22 cellular contexts compared by ENCODE assay signal in genomic region chr11:32137869-32138268, GRCh38. TPM values are rescaled to one million over a fixed set of nuclear protein-coding genes. Genes with fewer than 3 reads are reported as not detected.
A peak's percentile ranks its signal among the peaks of the same experiment; 100 is the strongest.
DNase-seq lines count a peak whose midpoint lies in the region; ATAC-seq and TF ChIP-seq lines count a peak whose summit lies in the region.
"Had no signal": no experiment of that assay in that cellular context is flagged by ENCODE, and none has a peak within 500 bp of the region (broad histone marks: within the 10 kb centered on the region; RNA-seq: fewer than 3 reads in every experiment).

No MANE protein-coding gene starts in this region.

- TF ChIP-seq RAD21 in IMR-90 (IDR thresholded peaks at IDR 0.05; ENCODE audit: low read length) = no peak

- peak overlapping the region; percentile 45 for H3K56ac ChIP-seq in IMR-90 (ENCODE audit: extremely low read depth, insufficient read depth, low read length)

- H3K4me3 Mint-ChIP-seq in MCF 10A (ENCODE audit: unreplicated experiment) = no peak overlapping the region
- H3K4me3 Mint-ChIP-seq in activated CD8-positive, alpha-beta T cell treated with anti-CD3 and anti-CD28 coated beads, Interleukin-2, amount 10 ng/mL, durations not matched to agents 7 days and 5 days = no peak overlapping the region
- H3K4me3 Mint-ChIP-seq: activated naive CD8-positive, alpha-beta T cell treated with anti-CD3 and anti-CD28 coated beads, Interleukin-2, amount 10 ng/mL, durations not matched to agents 7 days and 5 days; T-cell had no signal

- H3K4ac ChIP-seq in IMR-90 (ENCODE audit: low read depth, low read length) = peak overlapping the region; percentile 85

- H4K8ac ChIP-seq in IMR-90 (ENCODE audit: low read depth in 2 of 2, low read length in 2 of 2) = peak overlapping the region; percentile 77 to 79

- H2BK5ac ChIP-seq in IMR-90 (ENCODE audit: low read depth, low read length, poor library complexity, severe bottlenecking) = peak overlapping the region; percentile 97

- H3K18ac ChIP-seq in IMR-90 (ENCODE audit: low read depth, low read length) = peak overlapping the region; percentile 97

- H2AFZ ChIP-seq in IMR-90 (replicated peaks; ENCODE audit: low read length, poor library complexity) = peak overlapping the region; percentile 82

- H2BK20ac ChIP-seq in IMR-90 (ENCODE audit: low read depth, low read length) = peak overlapping the region; percentile 100

- CTCF ChIA-PET in MCF 10A (lab: Yijun Ruan, JAX) (interaction anchor here (0.6 to 2.1 kb wide), 3 partner anchors 28 to 179 kb away, joined by 3 to 7 read pairs (median 5); no protein-coding TSS in a partner anchor), IMR-90 (lab: Yijun Ruan, JAX) (no interaction called here)
- CTCF ChIA-PET in activated CD8-positive, alpha-beta T cell treated with anti-CD3 and anti-CD28 coated beads, Interleukin-2, amount 10 ng/mL, durations not matched to agents 7 days and 5 days (lab: Charles Lee) = interaction anchor here (1.9 kb wide), 1 partner anchor 38 kb away, joined by 4 read pairs; no protein-coding TSS in a partner anchor

- TF ChIP-seq CTCF in MCF 10A (IDR thresholded peaks at IDR 0.05; ENCODE audit: unreplicated experiment) (no peak), breast epithelium (IDR thresholded peaks at IDR 0.05) (no peak), IMR-90 (conservative IDR thresholded peaks at IDR 0.05; ENCODE audit: low read depth, low read length) (no peak), colonic mucosa (IDR thresholded peaks at IDR 0.05) (no peak)

- dilution Hi-C loops in IMR-90 (cut with HindIII; ENCODE audit: low sequenced_read_pairs, unreplicated experiment) = no loop called here

- H3K27me3 ChIP-seq in breast epithelium (no peaks in the 10 kb centered on the region), IMR-90 (ENCODE audit: control insufficient read depth, insufficient read depth, low read length) (no peaks in the 10 kb centered on the region; the same call in 1 of the 2 replicates), colonic mucosa (no peaks in the 10 kb centered on the region)
- H3K27me3 ChIP-seq: body of pancreas, left lung, upper lobe of left lung had no signal

- H3K36me3 ChIP-seq in breast epithelium (no peaks in the 10 kb centered on the region), IMR-90 (ENCODE audit: control insufficient read depth, insufficient read depth, low read length) (no peaks in the 10 kb centered on the region), colonic mucosa (no peaks in the 10 kb centered on the region)
- H3K36me3 ChIP-seq: HAP-1, left lung, upper lobe of left lung had no signal

- H3K27ac Mint-ChIP-seq in MCF 10A (ENCODE audit: low read depth, unreplicated experiment) = peak overlapping the region; percentile 3
- H3K27ac Mint-ChIP-seq in activated CD8-positive, alpha-beta T cell treated with anti-CD3 and anti-CD28 coated beads, Interleukin-2, amount 10 ng/mL, durations not matched to agents 7 days and 5 days = no peak overlapping the region
- H3K27ac Mint-ChIP-seq: activated naive CD8-positive, alpha-beta T cell treated with anti-CD3 and anti-CD28 coated beads, Interleukin-2, amount 10 ng/mL, durations not matched to agents 7 days and 5 days; activated T-helper 2 cell treated with anti-CD3 and anti-CD28 coated beads, Interferon-gamma antibody, Interleukin-2, Interleukin-4, amounts not matched to agents 10 μg/mL and 5 μg/mL and 100 μg/mL, durations not matched to agents 14 hours and 24 hours and 36 hours; T-cell had no signal

- H4K5ac ChIP-seq in IMR-90 (ENCODE audit: low read depth, low read length) = peak overlapping the region; percentile 92

- POLR2A ChIA-PET in MCF 10A (lab: Yijun Ruan, JAX) (no interaction called here), IMR-90 (lab: Charles Lee; ENCODE audit: unreplicated experiment) (no interaction called here)
- POLR2A ChIA-PET in activated CD8-positive, alpha-beta T cell treated with anti-CD3 and anti-CD28 coated beads, Interleukin-2, amount 10 ng/mL, durations not matched to agents 7 days and 5 days (lab: Charles Lee) = no interaction called here

- ATAC-seq in IMR-90 (ENCODE audit: low read depth) = no peak
- no peak for ATAC-seq in HG02840 (IDR thresholded peaks at IDR 0.05; ENCODE audit: low FRiP score, unreplicated experiment)
- no peak for ATAC-seq in activated CD8-positive, alpha-beta T cell treated with anti-CD3 and anti-CD28 coated beads, Interleukin-2, amount 10 ng/mL, durations not matched to agents 7 days and 5 days
- ATAC-seq: body of pancreas, left lung, T-cell had no signal

- H3K4me1 ChIP-seq in breast epithelium = no peaks in the 10 kb centered on the region
- H3K4me1 ChIP-seq in IMR-90 (ENCODE audit: control insufficient read depth, insufficient read depth, low read length) = peaks cover 13% of the 10 kb centered on the region
- no peaks in the 10 kb centered on the region for H3K4me1 ChIP-seq in colonic mucosa
- H3K4me1 ChIP-seq: body of pancreas, HAP-1, left lung, upper lobe of left lung had no signal

- in situ Hi-C loops in IMR-90 (cut with MboI; ENCODE audit: low sequenced_read_pairs) = no loop called here

- H3K79me1 ChIP-seq in IMR-90 (ENCODE audit: low read depth in 1 of 2, low read length in 2 of 2) = no peaks in the 10 kb centered on the region; a peak in 1 of 4 replicates

- H2AK9ac ChIP-seq in IMR-90 (replicated peaks; ENCODE audit: low read depth, low read length, poor library complexity) = peak overlapping the region; percentile 68

- H3K36me3 Mint-ChIP-seq in MCF 10A (ENCODE audit: insufficient read depth, unreplicated experiment) = no peaks in the 10 kb centered on the region
- no peaks in the 10 kb centered on the region for H3K36me3 Mint-ChIP-seq in activated CD8-positive, alpha-beta T cell treated with anti-CD3 and anti-CD28 coated beads, Interleukin-2, amount 10 ng/mL, durations not matched to agents 7 days and 5 days (ENCODE audit: low read depth)
- H3K36me3 Mint-ChIP-seq: activated naive CD8-positive, alpha-beta T cell treated with anti-CD3 and anti-CD28 coated beads, Interleukin-2, amount 10 ng/mL, durations not matched to agents 7 days and 5 days; T-cell had no signal

- DNase-seq in MCF 10A (ENCODE audit: unreplicated experiment) (no peak), breast epithelium (ENCODE audit: low spot score in 2 of 2) (no peak), IMR-90 (no peak), epithelial cell of prostate (ENCODE audit: low read depth, low spot score) (no peak), colonic mucosa (no peak), LoVo (ENCODE audit: low spot score) (no peak)
- DNase-seq in activated CD8-positive, alpha-beta T cell treated with anti-CD3 and anti-CD28 coated beads, Interleukin-2, amount 10 ng/mL, durations not matched to agents 7 days and 5 days = no peak
- DNase-seq: activated CD4-positive, alpha-beta T cell treated with anti-CD3 and anti-CD28 coated beads for 48 hours; activated naive CD8-positive, alpha-beta T cell treated with anti-CD3 and anti-CD28 coated beads, Interleukin-2, amount 10 ng/mL, durations not matched to agents 7 days and 5 days; body of pancreas; cortex of kidney; head of caudate nucleus; left lung; NCI-H1417; NCI-H2107; NCI-H510A; stimulated activated CD4-positive, alpha-beta T cell treated with anti-CD3 and anti-CD28 coated beads, Interleukin-12 subunit alpha, Interleukin-12 subunit beta, amount 100 ng/mL, for 4 hours; T-cell had no signal

- H3K4me3 ChIP-seq in breast epithelium (no peak overlapping the region), IMR-90 (ENCODE audit: insufficient read depth, low read depth, low read length) (no peak overlapping the region), colonic mucosa (no peak overlapping the region)
- H3K4me3 ChIP-seq: body of pancreas, HAP-1, left lung, upper lobe of left lung had no signal

- H2AK5ac ChIP-seq in IMR-90 (ENCODE audit: low read depth, low read length) = peak overlapping the region; percentile 95

- H3K9me3 ChIP-seq in breast epithelium (no peaks in the 10 kb centered on the region), IMR-90 (ENCODE audit: control insufficient read depth, insufficient read depth, low read length) (no peaks in the 10 kb centered on the region), colonic mucosa (no peaks in the 10 kb centered on the region)
- H3K9me3 ChIP-seq: body of pancreas, HAP-1, upper lobe of left lung had no signal

- no peak for TF ChIP-seq POLR2A in breast epithelium (IDR thresholded peaks at IDR 0.05)
- TF ChIP-seq POLR2A in IMR-90 (IDR thresholded peaks at IDR 0.05; ENCODE audit: low read depth, low read length) = no peak

- no peaks in the 10 kb centered on the region for H3K27me3 Mint-ChIP-seq in MCF 10A (ENCODE audit: insufficient read depth, unreplicated experiment)
- H3K27me3 Mint-ChIP-seq in activated CD8-positive, alpha-beta T cell treated with anti-CD3 and anti-CD28 coated beads, Interleukin-2, amount 10 ng/mL, durations not matched to agents 7 days and 5 days (ENCODE audit: low read depth) = peaks cover 7% of the 10 kb centered on the region

- peaks cover 13% of the 10 kb centered on the region for H3K4me1 Mint-ChIP-seq in MCF 10A (ENCODE audit: insufficient read depth, unreplicated experiment)
- peaks cover 3% of the 10 kb centered on the region for H3K4me1 Mint-ChIP-seq in activated CD8-positive, alpha-beta T cell treated with anti-CD3 and anti-CD28 coated beads, Interleukin-2, amount 10 ng/mL, durations not matched to agents 7 days and 5 days (ENCODE audit: low read depth)
- H3K4me1 Mint-ChIP-seq: activated naive CD8-positive, alpha-beta T cell treated with anti-CD3 and anti-CD28 coated beads, Interleukin-2, amount 10 ng/mL, durations not matched to agents 7 days and 5 days had no signal

- H3K4me2 ChIP-seq in IMR-90 (ENCODE audit: low read depth, low read length) = no peak overlapping the region

- H3K23ac ChIP-seq in IMR-90 (ENCODE audit: low read depth, low read length) = peak overlapping the region; percentile 85

- no peak overlapping the region; the same call in 1 of the 2 replicates for H3K9ac ChIP-seq in IMR-90 (ENCODE audit: low read depth, low read length)
- H3K9ac ChIP-seq in colonic mucosa (ENCODE audit: low read depth in 2 of 2, low read length in 2 of 2) = no peak overlapping the region

- H2BK120ac ChIP-seq in IMR-90 (ENCODE audit: low read depth, low read length) = peak overlapping the region; percentile 96

- H4K20me1 ChIP-seq in IMR-90 (ENCODE audit: insufficient read depth, low read length) = no peaks in the 10 kb centered on the region

- peak overlapping the region; percentile 68 for H2BK15ac ChIP-seq in IMR-90 (ENCODE audit: low read depth, low read length)

- no peaks in the 10 kb centered on the region for H3K9me3 Mint-ChIP-seq in MCF 10A (ENCODE audit: unreplicated experiment)
- no peaks in the 10 kb centered on the region for H3K9me3 Mint-ChIP-seq in activated CD8-positive, alpha-beta T cell treated with anti-CD3 and anti-CD28 coated beads, Interleukin-2, amount 10 ng/mL, durations not matched to agents 7 days and 5 days (ENCODE audit: insufficient read depth)
- H3K9me3 Mint-ChIP-seq: activated T-helper 2 cell treated with anti-CD3 and anti-CD28 coated beads, Interferon-gamma antibody, Interleukin-2, Interleukin-4, amounts not matched to agents 10 μg/mL and 5 μg/mL and 100 μg/mL, durations not matched to agents 14 hours and 24 hours and 36 hours; T-cell had no signal

- H3K14ac ChIP-seq in IMR-90 (replicated peaks; ENCODE audit: low read depth, low read length) = peak overlapping the region; percentile 95

- BruUV-seq in MCF 10A (replicated peaks; lab: Mats Ljungman, UMichigan) (no TSS peak), IMR-90 (replicated peaks; lab: Mats Ljungman, UMichigan) (no TSS peak)

- peaks cover 5% of the 10 kb centered on the region for H3K9me1 ChIP-seq in IMR-90 (ENCODE audit: insufficient read depth, low read length)

- H4K91ac ChIP-seq in IMR-90 (ENCODE audit: insufficient read depth, low read depth, low read length) = peak overlapping the region; percentile 94

- intact Hi-C loops in MCF 10A (cut with micrococcal nuclease) (loop anchor here (1.0 kb wide), 1 partner anchor 50 kb away; no protein-coding TSS in a partner anchor), breast epithelium (cut with DNase I; ENCODE audit: low total_unique reads) (no loop called here), IMR-90 (cut with micrococcal nuclease) (loop anchor here (2.0 kb wide), 1 partner anchor 47 kb away; the partner anchor contains the start of gene RCN1), colonic mucosa (cut with DNase I) (no loop called here)

- WGBS in IMR-90 (ENCODE audit: extremely low coverage in 2 of 2, insufficient read length in 1 of 2), 2 experiments = no CpG with 5 or more reads among the region's 3 CpGs

- H3K27ac ChIP-seq in breast epithelium (no peak overlapping the region), IMR-90 (ENCODE audit: insufficient read depth, low read length) (peak overlapping the region; percentile 89), epithelial cell of prostate (peak overlapping the region; percentile 89), colonic mucosa (no peak overlapping the region)
- H3K27ac ChIP-seq: body of pancreas, left lung, upper lobe of left lung had no signal

RNA-seq across cellular contexts. Expression of gene RCN1, which starts 47.0 kb away (rescaled TPM):
- total RNA-seq in MCF 10A (2022) = 155 and 158 TPM in 2 replicates
- total RNA-seq in breast epithelium = 10 to 100 TPM; 58.2 to 67.8 (median 61.0) TPM
- total RNA-seq in IMR-90 (2012; rRNA removed) = 129 and 231 TPM in 2 replicates
- polyA plus RNA-seq in IMR-90 (2012; rRNA removed) = 171 and 193 TPM in 2 replicates
- 78.4 and 90.6 TPM in 2 replicates for polyA plus RNA-seq in IMR-90 (2012; cell fraction: cytosol; rRNA removed)
- polyA plus RNA-seq in IMR-90 (2012; cell fraction: nucleus; rRNA removed; ENCODE audit: low replicate concordance) = 40.8 and 127 TPM in 2 replicates
- total RNA-seq in colonic mucosa = 10 to 100 TPM; 51.0 to 52.7 TPM
- 10 to 100 TPM; 14.6 to 19.1 TPM for total RNA-seq in activated CD8-positive, alpha-beta T cell treated with anti-CD3 and anti-CD28 coated beads, Interleukin-2, amount 10 ng/mL, durations not matched to agents 7 days and 5 days

Comparison
In these comparisons a context has a peak if more than half of its experiments do, and no peak if none do; other contexts are left out.
1. intact Hi-C loops: an anchor here in MCF 10A (1.0 kb wide) and IMR-90 (2.0 kb wide); none called in breast epithelium and colonic mucosa.
2. H3K27ac ChIP-seq: peak in IMR-90 (single experiment) and epithelial cell of prostate (single experiment); none in breast epithelium (0 of 2) and colonic mucosa (single experiment).